1 cellular context compared by ENCODE assay signal in the genomic region with DNA sequence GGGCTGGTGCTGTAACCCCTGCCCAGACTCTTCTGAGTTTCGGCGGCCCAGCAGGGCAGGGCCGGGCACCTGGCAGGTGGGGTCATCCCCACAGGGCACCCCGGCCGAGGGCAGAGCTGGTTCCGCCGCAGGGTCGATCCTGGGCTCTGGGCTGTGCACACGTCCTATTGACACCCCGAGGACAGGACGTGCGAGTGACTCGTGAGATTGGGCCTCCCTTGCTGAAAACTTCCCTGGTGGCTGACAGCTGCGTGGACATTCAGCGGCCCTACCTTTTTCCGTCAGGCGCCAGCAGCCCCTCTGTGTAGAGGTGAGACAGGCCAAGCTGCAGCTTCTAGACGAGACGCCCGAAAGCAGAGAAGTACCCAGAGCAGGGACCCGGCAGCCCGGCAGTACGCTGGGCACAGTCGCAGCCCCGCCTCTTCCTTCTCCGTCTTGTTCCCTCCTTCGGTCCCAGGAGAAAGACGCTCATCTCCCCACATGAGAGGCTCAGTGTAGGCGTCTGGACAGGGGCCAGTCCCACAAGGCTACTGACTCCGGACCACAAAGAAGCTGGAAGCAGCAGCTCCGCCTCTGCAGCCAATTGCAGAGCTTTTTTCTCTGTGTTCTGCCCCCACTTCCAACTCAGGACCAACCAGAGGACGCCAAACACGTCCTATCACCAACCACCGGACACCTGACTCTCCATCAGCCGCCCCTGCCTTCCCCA.
TF ChIP-seq lines count a peak whose summit lies in the region.

A gene (minus strand): TSS at position 532 of the 709 bp plus-strand sequence. CDS start 4,331 bp downstream, outside the sequence.

TF ChIP-seq in GM23338, 12 proteins besides CTCF, POLR2A, EP300 and RAD21 (continued from another document):
- TF ChIP-seq, protein P1, sequence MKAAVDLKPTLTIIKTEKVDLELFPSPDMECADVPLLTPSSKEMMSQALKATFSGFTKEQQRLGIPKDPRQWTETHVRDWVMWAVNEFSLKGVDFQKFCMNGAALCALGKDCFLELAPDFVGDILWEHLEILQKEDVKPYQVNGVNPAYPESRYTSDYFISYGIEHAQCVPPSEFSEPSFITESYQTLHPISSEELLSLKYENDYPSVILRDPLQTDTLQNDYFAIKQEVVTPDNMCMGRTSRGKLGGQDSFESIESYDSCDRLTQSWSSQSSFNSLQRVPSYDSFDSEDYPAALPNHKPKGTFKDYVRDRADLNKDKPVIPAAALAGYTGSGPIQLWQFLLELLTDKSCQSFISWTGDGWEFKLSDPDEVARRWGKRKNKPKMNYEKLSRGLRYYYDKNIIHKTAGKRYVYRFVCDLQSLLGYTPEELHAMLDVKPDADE (IDR thresholded peaks at IDR 0.05) = no peak
- TF ChIP-seq NANOG (IDR thresholded peaks at IDR 0.05; ENCODE audit: borderline replicate concordance) = no peak
- TF ChIP-seq, protein P2, sequence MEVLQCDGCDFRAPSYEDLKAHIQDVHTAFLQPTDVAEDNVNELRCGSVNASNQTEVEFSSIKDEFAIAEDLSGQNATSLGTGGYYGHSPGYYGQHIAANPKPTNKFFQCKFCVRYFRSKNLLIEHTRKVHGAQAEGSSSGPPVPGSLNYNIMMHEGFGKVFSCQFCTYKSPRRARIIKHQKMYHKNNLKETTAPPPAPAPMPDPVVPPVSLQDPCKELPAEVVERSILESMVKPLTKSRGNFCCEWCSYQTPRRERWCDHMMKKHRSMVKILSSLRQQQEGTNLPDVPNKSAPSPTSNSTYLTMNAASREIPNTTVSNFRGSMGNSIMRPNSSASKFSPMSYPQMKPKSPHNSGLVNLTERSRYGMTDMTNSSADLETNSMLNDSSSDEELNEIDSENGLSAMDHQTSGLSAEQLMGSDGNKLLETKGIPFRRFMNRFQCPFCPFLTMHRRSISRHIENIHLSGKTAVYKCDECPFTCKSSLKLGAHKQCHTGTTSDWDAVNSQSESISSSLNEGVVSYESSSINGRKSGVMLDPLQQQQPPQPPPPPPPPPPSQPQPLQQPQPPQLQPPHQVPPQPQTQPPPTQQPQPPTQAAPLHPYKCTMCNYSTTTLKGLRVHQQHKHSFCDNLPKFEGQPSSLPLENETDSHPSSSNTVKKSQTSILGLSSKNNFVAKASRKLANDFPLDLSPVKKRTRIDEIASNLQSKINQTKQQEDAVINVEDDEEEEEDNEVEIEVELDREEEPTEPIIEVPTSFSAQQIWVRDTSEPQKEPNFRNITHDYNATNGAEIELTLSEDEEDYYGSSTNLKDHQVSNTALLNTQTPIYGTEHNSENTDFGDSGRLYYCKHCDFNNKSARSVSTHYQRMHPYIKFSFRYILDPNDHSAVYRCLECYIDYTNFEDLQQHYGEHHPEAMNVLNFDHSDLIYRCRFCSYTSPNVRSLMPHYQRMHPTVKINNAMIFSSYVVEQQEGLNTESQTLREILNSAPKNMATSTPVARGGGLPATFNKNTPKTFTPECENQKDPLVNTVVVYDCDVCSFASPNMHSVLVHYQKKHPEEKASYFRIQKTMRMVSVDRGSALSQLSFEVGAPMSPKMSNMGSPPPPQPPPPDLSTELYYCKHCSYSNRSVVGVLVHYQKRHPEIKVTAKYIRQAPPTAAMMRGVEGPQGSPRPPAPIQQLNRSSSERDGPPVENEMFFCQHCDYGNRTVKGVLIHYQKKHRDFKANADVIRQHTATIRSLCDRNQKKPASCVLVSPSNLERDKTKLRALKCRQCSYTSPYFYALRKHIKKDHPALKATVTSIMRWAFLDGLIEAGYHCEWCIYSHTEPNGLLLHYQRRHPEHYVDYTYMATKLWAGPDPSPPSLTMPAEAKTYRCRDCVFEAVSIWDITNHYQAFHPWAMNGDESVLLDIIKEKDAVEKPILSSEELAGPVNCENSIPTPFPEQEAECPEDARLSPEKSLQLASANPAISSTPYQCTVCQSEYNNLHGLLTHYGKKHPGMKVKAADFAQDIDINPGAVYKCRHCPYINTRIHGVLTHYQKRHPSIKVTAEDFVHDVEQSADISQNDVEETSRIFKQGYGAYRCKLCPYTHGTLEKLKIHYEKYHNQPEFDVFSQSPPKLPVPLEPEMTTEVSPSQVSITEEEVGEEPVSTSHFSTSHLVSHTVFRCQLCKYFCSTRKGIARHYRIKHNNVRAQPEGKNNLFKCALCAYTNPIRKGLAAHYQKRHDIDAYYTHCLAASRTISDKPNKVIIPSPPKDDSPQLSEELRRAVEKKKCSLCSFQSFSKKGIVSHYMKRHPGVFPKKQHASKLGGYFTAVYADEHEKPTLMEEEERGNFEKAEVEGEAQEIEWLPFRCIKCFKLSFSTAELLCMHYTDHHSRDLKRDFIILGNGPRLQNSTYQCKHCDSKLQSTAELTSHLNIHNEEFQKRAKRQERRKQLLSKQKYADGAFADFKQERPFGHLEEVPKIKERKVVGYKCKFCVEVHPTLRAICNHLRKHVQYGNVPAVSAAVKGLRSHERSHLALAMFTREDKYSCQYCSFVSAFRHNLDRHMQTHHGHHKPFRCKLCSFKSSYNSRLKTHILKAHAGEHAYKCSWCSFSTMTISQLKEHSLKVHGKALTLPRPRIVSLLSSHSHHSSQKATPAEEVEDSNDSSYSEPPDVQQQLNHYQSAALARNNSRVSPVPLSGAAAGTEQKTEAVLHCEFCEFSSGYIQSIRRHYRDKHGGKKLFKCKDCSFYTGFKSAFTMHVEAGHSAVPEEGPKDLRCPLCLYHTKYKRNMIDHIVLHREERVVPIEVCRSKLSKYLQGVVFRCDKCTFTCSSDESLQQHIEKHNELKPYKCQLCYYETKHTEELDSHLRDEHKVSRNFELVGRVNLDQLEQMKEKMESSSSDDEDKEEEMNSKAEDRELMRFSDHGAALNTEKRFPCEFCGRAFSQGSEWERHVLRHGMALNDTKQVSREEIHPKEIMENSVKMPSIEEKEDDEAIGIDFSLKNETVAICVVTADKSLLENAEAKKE (CRISPR knock-in tag; IDR thresholded peaks at IDR 0.05) = no peak
